Comparison of ENCODE assay signal across 1 cellular context in genomic region chr6:10692965-10693538, GRCh38.
TF ChIP-seq lines count a peak whose summit lies in the region.

No MANE protein-coding gene starts in this region.

TF ChIP-seq in HepG2, 621 proteins besides CTCF, POLR2A, EP300 and RAD21:
- TF ChIP-seq ZSCAN21 (CRISPR knock-in tag; IDR thresholded peaks at IDR 0.05; ENCODE audit: borderline replicate concordance) (no peak), ZNF513 (CRISPR knock-in tag; conservative IDR thresholded peaks at IDR 0.05) (no peak), NFYC (CRISPR knock-in tag; IDR thresholded peaks at IDR 0.05) (no peak), MAZ (IDR thresholded peaks at IDR 0.05; ENCODE audit: borderline replicate concordance, low read depth, low read length) (no peak), MAZ (CRISPR knock-in tag; IDR thresholded peaks at IDR 0.05; ENCODE audit: low read depth) (no peak), ZNF629 (CRISPR knock-in tag; conservative IDR thresholded peaks at IDR 0.05) (no peak), PPARG (CRISPR knock-in tag; conservative IDR thresholded peaks at IDR 0.05) (no peak)
- TF ChIP-seq, protein P1, sequence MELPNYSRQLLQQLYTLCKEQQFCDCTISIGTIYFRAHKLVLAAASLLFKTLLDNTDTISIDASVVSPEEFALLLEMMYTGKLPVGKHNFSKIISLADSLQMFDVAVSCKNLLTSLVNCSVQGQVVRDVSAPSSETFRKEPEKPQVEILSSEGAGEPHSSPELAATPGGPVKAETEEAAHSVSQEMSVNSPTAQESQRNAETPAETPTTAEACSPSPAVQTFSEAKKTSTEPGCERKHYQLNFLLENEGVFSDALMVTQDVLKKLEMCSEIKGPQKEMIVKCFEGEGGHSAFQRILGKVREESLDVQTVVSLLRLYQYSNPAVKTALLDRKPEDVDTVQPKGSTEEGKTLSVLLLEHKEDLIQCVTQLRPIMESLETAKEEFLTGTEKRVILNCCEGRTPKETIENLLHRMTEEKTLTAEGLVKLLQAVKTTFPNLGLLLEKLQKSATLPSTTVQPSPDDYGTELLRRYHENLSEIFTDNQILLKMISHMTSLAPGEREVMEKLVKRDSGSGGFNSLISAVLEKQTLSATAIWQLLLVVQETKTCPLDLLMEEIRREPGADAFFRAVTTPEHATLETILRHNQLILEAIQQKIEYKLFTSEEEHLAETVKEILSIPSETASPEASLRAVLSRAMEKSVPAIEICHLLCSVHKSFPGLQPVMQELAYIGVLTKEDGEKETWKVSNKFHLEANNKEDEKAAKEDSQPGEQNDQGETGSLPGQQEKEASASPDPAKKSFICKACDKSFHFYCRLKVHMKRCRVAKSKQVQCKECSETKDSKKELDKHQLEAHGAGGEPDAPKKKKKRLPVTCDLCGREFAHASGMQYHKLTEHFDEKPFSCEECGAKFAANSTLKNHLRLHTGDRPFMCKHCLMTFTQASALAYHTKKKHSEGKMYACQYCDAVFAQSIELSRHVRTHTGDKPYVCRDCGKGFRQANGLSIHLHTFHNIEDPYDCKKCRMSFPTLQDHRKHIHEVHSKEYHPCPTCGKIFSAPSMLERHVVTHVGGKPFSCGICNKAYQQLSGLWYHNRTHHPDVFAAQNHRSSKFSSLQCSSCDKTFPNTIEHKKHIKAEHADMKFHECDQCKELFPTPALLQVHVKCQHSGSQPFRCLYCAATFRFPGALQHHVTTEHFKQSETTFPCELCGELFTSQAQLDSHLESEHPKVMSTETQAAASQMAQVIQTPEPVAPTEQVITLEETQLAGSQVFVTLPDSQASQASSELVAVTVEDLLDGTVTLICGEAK (IDR thresholded peaks at IDR 0.05): no peak
- TF ChIP-seq, protein P1 (CRISPR knock-in tag; IDR thresholded peaks at IDR 0.05): no peak
